In the genomic region with DNA sequence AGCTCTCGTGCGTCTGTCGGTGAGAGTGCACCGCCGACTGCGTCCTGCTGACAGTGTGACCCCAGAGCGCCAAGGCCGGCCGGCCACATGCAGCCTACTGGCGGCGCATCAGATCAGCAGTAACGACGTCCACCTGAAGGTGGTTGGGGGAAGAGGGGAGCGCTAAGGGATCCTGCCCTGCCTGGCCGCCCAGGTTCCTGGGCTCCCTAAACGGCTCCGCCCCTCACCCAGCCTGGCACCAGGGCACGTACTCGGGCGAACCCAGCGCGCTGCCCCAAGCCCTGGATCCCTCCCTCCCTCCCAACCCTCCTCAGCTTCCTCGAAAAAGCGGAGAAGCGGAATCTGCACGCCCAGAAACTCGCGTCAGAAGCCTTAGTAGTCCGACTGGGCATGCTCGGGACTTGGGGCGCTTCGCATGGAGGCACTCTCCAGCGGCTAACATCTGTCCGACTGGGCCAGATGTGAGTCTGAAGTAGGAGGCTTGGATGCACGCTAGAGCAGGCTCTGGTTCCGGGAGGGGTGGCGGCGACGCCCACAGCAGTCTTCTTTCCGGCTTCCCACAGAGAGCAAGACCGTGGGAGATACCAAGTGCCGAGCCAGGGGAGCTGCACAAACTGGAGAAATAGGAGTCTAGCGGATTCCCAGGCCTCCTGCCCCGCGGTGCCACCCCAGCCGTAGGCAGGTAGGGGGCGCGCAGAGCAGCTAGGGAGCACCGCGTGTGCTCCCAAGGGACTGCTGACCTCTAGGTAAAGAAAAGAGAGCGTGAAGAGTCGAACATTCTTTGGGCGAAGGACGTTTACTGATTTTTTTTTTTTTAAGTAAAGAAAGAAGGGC, we compare ENCODE assay signal across 9 cellular contexts.
DNase-seq lines count a peak whose midpoint lies in the region; ATAC-seq and TF ChIP-seq lines count a peak whose summit lies in the region.
"Had no signal": no experiment of that assay in that cellular context is flagged by ENCODE, and none has a peak within 500 bp of the region (broad histone marks: within the 10 kb centered on the region; RNA-seq: fewer than 3 reads in every experiment).

No MANE protein-coding gene starts in this region.

- H4K20me1 ChIP-seq in KMS-11 (ENCODE audit: insufficient read depth): no peaks in the 10 kb centered on the region

- H3K9me3 Mint-ChIP-seq in activated T-helper 1 cell treated with anti-CD3 and anti-CD28 coated beads, Interleukin-12 subunit alpha, Interleukin-12 subunit beta, Interleukin-2, Interleukin-4 antibody, amounts not matched to agents 30 ng/mL and 10 ng/mL and 1 ng/mL, durations not matched to agents 14 hours and 24 hours and 36 hours: no peaks in the 10 kb centered on the region

- H3K4me1 ChIP-seq in KMS-11 (ENCODE audit: low read depth, poor library complexity, severe bottlenecking): no peaks in the 10 kb centered on the region

- no peak overlapping the region for H3K27ac ChIP-seq in KMS-11

- no peaks in the 10 kb centered on the region for H3K27me3 ChIP-seq in KMS-11 (ENCODE audit: insufficient read depth, low read depth)

- ATAC-seq in Right ventricle myocardium inferior: peak; percentile 86
- ATAC-seq in omental fat pad (ENCODE audit: low FRiP score): peak; percentile 65
- no peak for ATAC-seq in GM19463 (IDR thresholded peaks at IDR 0.05; ENCODE audit: unreplicated experiment)

- DNase-seq in D341Med (ENCODE audit: low spot score) (peak; percentile 64), Right ventricle myocardium inferior (ENCODE audit: missing footprints) (peak; percentile 77), omental fat pad (ENCODE audit: low spot score) (no peak), NCI-H128 (lab: John Stamatoyannopoulos, UW; ENCODE audit: unreplicated experiment) (no peak), NCI-H187 (lab: John Stamatoyannopoulos, UW) (no peak)
- DNase-seq in activated T-helper 1 cell treated with anti-CD3 and anti-CD28 coated beads, Interleukin-12 subunit alpha, Interleukin-12 subunit beta, Interleukin-2, Interleukin-4 antibody, amounts not matched to agents 30 ng/mL and 10 ng/mL and 1 ng/mL, durations not matched to agents 14 hours and 24 hours and 36 hours (ENCODE audit: low spot score): no peak
- DNase-seq: naive B cell had no signal

- no peak for TF ChIP-seq CTCF in KMS-11 (conservative IDR thresholded peaks at IDR 0.05; ENCODE audit: low read depth, low read length)
- no peak for TF ChIP-seq CTCF in omental fat pad (IDR thresholded peaks at IDR 0.05)

- H3K27me3 Mint-ChIP-seq in activated T-helper 1 cell treated with anti-CD3 and anti-CD28 coated beads, Interleukin-12 subunit alpha, Interleukin-12 subunit beta, Interleukin-2, Interleukin-4 antibody, amounts not matched to agents 30 ng/mL and 10 ng/mL and 1 ng/mL, durations not matched to agents 14 hours and 24 hours and 36 hours (ENCODE audit: insufficient read depth): peaks cover 50% of the 10 kb centered on the region

- H3K36me3 ChIP-seq in KMS-11 (ENCODE audit: insufficient read depth): no peaks in the 10 kb centered on the region

- peaks cover 18% of the 10 kb centered on the region for H3K4me1 Mint-ChIP-seq in activated T-helper 1 cell treated with anti-CD3 and anti-CD28 coated beads, Interleukin-12 subunit alpha, Interleukin-12 subunit beta, Interleukin-2, Interleukin-4 antibody, amounts not matched to agents 30 ng/mL and 10 ng/mL and 1 ng/mL, durations not matched to agents 14 hours and 24 hours and 36 hours (ENCODE audit: low read depth)

- intact Hi-C loops in activated T-helper 1 cell treated with anti-CD3 and anti-CD28 coated beads, Interleukin-12 subunit alpha, Interleukin-12 subunit beta, Interleukin-2, Interleukin-4 antibody, amounts not matched to agents 30 ng/mL and 10 ng/mL and 1 ng/mL, durations not matched to agents 14 hours and 24 hours and 36 hours (cut with micrococcal nuclease): no loop called here
- intact Hi-C loops in Right ventricle myocardium inferior (cut with DNase I): no loop called here

- H3K4me3 ChIP-seq in KMS-11 (IDR thresholded peaks at IDR 0.05; ENCODE audit: insufficient read depth, low read depth, low read length): no peak overlapping the region

- H3K36me3 Mint-ChIP-seq in activated T-helper 1 cell treated with anti-CD3 and anti-CD28 coated beads, Interleukin-12 subunit alpha, Interleukin-12 subunit beta, Interleukin-2, Interleukin-4 antibody, amounts not matched to agents 30 ng/mL and 10 ng/mL and 1 ng/mL, durations not matched to agents 14 hours and 24 hours and 36 hours (ENCODE audit: low read depth): no peaks in the 10 kb centered on the region
- H3K36me3 Mint-ChIP-seq: naive B cell had no signal

- peak overlapping the region; percentile 49 for H2AFZ ChIP-seq in KMS-11 (ENCODE audit: low read depth)

- H3K27ac Mint-ChIP-seq in activated T-helper 1 cell treated with anti-CD3 and anti-CD28 coated beads, Interleukin-12 subunit alpha, Interleukin-12 subunit beta, Interleukin-2, Interleukin-4 antibody, amounts not matched to agents 30 ng/mL and 10 ng/mL and 1 ng/mL, durations not matched to agents 14 hours and 24 hours and 36 hours: no peak overlapping the region
- H3K27ac Mint-ChIP-seq: naive B cell had no signal

- no peaks in the 10 kb centered on the region for H3K79me2 ChIP-seq in KMS-11 (ENCODE audit: insufficient read depth, low read depth)

- peak overlapping the region; percentile 36; the same call in 1 of the 2 replicates for H3K4me2 ChIP-seq in KMS-11

- H3K4me3 Mint-ChIP-seq in activated T-helper 1 cell treated with anti-CD3 and anti-CD28 coated beads, Interleukin-12 subunit alpha, Interleukin-12 subunit beta, Interleukin-2, Interleukin-4 antibody, amounts not matched to agents 30 ng/mL and 10 ng/mL and 1 ng/mL, durations not matched to agents 14 hours and 24 hours and 36 hours: peak overlapping the region; percentile 75

- no peak overlapping the region for H3K9ac ChIP-seq in KMS-11

Comparison
In these comparisons a context has a peak if more than half of its experiments do, and no peak if none do; other contexts are left out.
1. DNase-seq: peak in D341Med (single experiment) and Right ventricle myocardium inferior (single experiment); none in activated T-helper 1 cell treated with anti-CD3 and anti-CD28 coated beads, Interleukin-12 subunit alpha, Interleukin-12 subunit beta, Interleukin-2, Interleukin-4 antibody, amounts not matched to agents 30 ng/mL and 10 ng/mL and 1 ng/mL, durations not matched to agents 14 hours and 24 hours and 36 hours (single experiment), omental fat pad (single experiment), NCI-H128 (single experiment) and NCI-H187 (0 of 2).